1 cellular context compared by ENCODE assay signal in genomic region chr17:29225388-29225787, GRCh38.
TF ChIP-seq lines count a peak whose summit lies in the region.

No MANE protein-coding gene starts in this region.

TF ChIP-seq in SK-N-SH, 30 proteins besides CTCF, POLR2A, EP300 and RAD21 (continued from another document):
- TF ChIP-seq REST (IDR thresholded peaks at IDR 0.05; ENCODE audit: low read depth, low read length): no peak
